In the genomic region with DNA sequence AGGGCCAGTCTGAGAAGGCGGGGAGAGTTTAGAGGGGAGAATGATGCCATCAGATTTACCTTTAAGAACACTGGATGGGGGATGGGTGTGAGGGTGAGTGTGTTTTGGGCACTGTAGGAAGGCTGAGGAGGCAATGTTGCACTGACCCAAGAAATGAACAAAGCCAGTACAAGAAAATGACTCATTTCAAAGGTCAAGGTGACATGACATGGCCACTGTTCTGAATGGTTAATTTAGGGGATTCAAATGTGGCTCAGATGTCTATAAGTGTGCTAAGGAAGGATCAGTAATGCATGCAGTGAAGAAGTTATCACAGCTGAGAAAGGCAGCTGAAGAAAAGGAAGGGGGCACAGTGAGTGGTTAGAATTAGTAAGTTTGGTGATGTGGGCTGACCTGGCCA, we compare ENCODE assay signal across 23 cellular contexts.
DNase-seq lines count a peak whose midpoint lies in the region; ATAC-seq, FAIRE-seq and TF ChIP-seq lines count a peak whose summit lies in the region.
"Had no signal": no experiment of that assay in that cellular context is flagged by ENCODE, and none has a peak within 500 bp of the region (broad histone marks: within the 10 kb centered on the region; RNA-seq: fewer than 3 reads in every experiment).

No MANE protein-coding gene starts in this region.

- no peak overlapping the region; the same call in 1 of the 2 replicates for H2AFZ ChIP-seq in K562 (ENCODE audit: low read depth, low read length)
- H2AFZ ChIP-seq: GM23248 had no signal

- H3K4me3 Mint-ChIP-seq in memory B cell, result no peak overlapping the region
- H3K4me3 Mint-ChIP-seq in stimulated activated naive B cell treated with anti-CD40 and anti-IgM and Interleukin-4, amounts not matched to agents 10 μg/mL and 1 μg/mL and 100 μg/mL, for 72 hours, result no peak overlapping the region
- no peak overlapping the region for H3K4me3 Mint-ChIP-seq in activated CD4-positive, alpha-beta memory T cell treated with anti-CD3 and anti-CD28 coated beads, Interleukin-2, amount 10 ng/mL, durations not matched to agents 7 days and 5 days
- H3K4me3 Mint-ChIP-seq: CD4-positive, alpha-beta memory T cell had no signal

- no peak for TF ChIP-seq POLR2A in K562 (conservative IDR thresholded peaks at IDR 0.05)

- POLR2A ChIA-PET in K562 (lab: Yijun Ruan, JAX), result no interaction called here
- POLR2A ChIA-PET in activated CD4-positive, alpha-beta memory T cell treated with anti-CD3 and anti-CD28 coated beads, Interleukin-2, amount 10 ng/mL, durations not matched to agents 7 days and 5 days (lab: Charles Lee), result no interaction called here

- H3K4me1 ChIP-seq in K562 (replicated peaks in 1 of 2; ENCODE audit: control insufficient read depth in 2 of 2, insufficient read depth in 2 of 2, low read length in 2 of 2), result no peaks in the 10 kb centered on the region
- H3K4me1 ChIP-seq: A549 had no signal

- H4K20me1 ChIP-seq in K562 (replicated peaks; ENCODE audit: control insufficient read depth, insufficient read depth, low read length), result no peaks in the 10 kb centered on the region

- H3K9me3 ChIP-seq in K562 (replicated peaks; ENCODE audit: control insufficient read depth, insufficient read depth, low read depth, low read length), result no peaks in the 10 kb centered on the region
- H3K9me3 ChIP-seq: A549 had no signal

- H3K4me3 ChIP-seq in K562, result no peak overlapping the region
- H3K4me3 ChIP-seq: A549, GM23248 had no signal

- peaks cover 4% of the 10 kb centered on the region for H3K4me1 Mint-ChIP-seq in memory B cell
- peaks cover 7 to 10% of the 10 kb centered on the region in 2 donors for H3K4me1 Mint-ChIP-seq in stimulated activated naive B cell treated with anti-CD40 and anti-IgM and Interleukin-4, amounts not matched to agents 10 μg/mL and 1 μg/mL and 100 μg/mL, for 72 hours
- H3K4me1 Mint-ChIP-seq in activated CD4-positive, alpha-beta memory T cell treated with anti-CD3 and anti-CD28 coated beads, Interleukin-2, amount 10 ng/mL, durations not matched to agents 7 days and 5 days, result no peaks in the 10 kb centered on the region
- H3K4me1 Mint-ChIP-seq: CD4-positive, alpha-beta memory T cell had no signal

- peak; percentile 29 for FAIRE-seq in K562 (lab: Jason Lieb, UNC)
- FAIRE-seq: A549, GM12891, GM18507, H1 had no signal

- no peaks in the 10 kb centered on the region for H3K36me3 Mint-ChIP-seq in memory B cell
- no peaks in the 10 kb centered on the region for H3K36me3 Mint-ChIP-seq in stimulated activated naive B cell treated with anti-CD40 and anti-IgM and Interleukin-4, amounts not matched to agents 10 μg/mL and 1 μg/mL and 100 μg/mL, for 72 hours
- H3K36me3 Mint-ChIP-seq in activated CD4-positive, alpha-beta memory T cell treated with anti-CD3 and anti-CD28 coated beads, Interleukin-2, amount 10 ng/mL, durations not matched to agents 7 days and 5 days (ENCODE audit: low read depth), result no peaks in the 10 kb centered on the region
- H3K36me3 Mint-ChIP-seq: CD4-positive, alpha-beta memory T cell had no signal

- no peaks in the 10 kb centered on the region for H3K36me3 ChIP-seq in K562 (ENCODE audit: control insufficient read depth, insufficient read depth, low read length)

- no peak for ATAC-seq in K562
- ATAC-seq in memory B cell (ENCODE audit: low read depth), result no peak
- ATAC-seq in stimulated activated naive B cell treated with anti-CD40 and anti-IgM and Interleukin-4, amounts not matched to agents 10 μg/mL and 1 μg/mL and 100 μg/mL, for 72 hours (replicated peaks), result peak; percentile 93 to 96
- ATAC-seq: A549 had no signal

- no peak overlapping the region for H3K9ac ChIP-seq in K562 (ENCODE audit: insufficient read depth in 1 of 2, low read depth in 2 of 2, low read length in 2 of 2)
- H3K9ac ChIP-seq: GM23248 had no signal

- H3K27me3 Mint-ChIP-seq in memory B cell, result peaks cover 5% of the 10 kb centered on the region
- H3K27me3 Mint-ChIP-seq in stimulated activated naive B cell treated with anti-CD40 and anti-IgM and Interleukin-4, amounts not matched to agents 10 μg/mL and 1 μg/mL and 100 μg/mL, for 72 hours, result peaks cover 11% of the 10 kb centered on the region in 2 donors
- no peaks in the 10 kb centered on the region for H3K27me3 Mint-ChIP-seq in activated CD4-positive, alpha-beta memory T cell treated with anti-CD3 and anti-CD28 coated beads, Interleukin-2, amount 10 ng/mL, durations not matched to agents 7 days and 5 days

- WGBS in K562 (ENCODE audit: insufficient coverage, low coverage, missing lambda C conversion rate), result 17% methylated on average over 1 of the region's 1 CpG

- H3K27ac ChIP-seq in K562 (ENCODE audit: extremely low read depth, low read depth, low read length), result no peak overlapping the region
- H3K27ac ChIP-seq: A549, GM23248 had no signal

- H3K9me3 Mint-ChIP-seq in memory B cell, result no peaks in the 10 kb centered on the region
- no peaks in the 10 kb centered on the region for H3K9me3 Mint-ChIP-seq in stimulated activated naive B cell treated with anti-CD40 and anti-IgM and Interleukin-4, amounts not matched to agents 10 μg/mL and 1 μg/mL and 100 μg/mL, for 72 hours
- peaks cover 21% of the 10 kb centered on the region for H3K9me3 Mint-ChIP-seq in activated CD4-positive, alpha-beta memory T cell treated with anti-CD3 and anti-CD28 coated beads, Interleukin-2, amount 10 ng/mL, durations not matched to agents 7 days and 5 days

- peak; percentile 13 for DNase-seq in M059J (ENCODE audit: low read depth)
- no peak for DNase-seq in K562 (ENCODE audit: extremely low read depth in 1 of 4, low spot score in 3 of 4)
- DNase-seq in memory B cell (ENCODE audit: low spot score in 2 of 2), result no peak
- peak; percentile 44 for DNase-seq in stimulated activated naive B cell treated with anti-CD40 and anti-IgM and Interleukin-4, amounts not matched to agents 10 μg/mL and 1 μg/mL and 100 μg/mL, for 72 hours
- DNase-seq in activated CD4-positive, alpha-beta memory T cell treated with anti-CD3 and anti-CD28 coated beads, Interleukin-2, amount 10 ng/mL, durations not matched to agents 7 days and 5 days, result no peak
- no peak for DNase-seq in cerebellar cortex (ENCODE audit: low spot score)
- no peak for DNase-seq in AML-193 (lab: John Stamatoyannopoulos, UW)
- DNase-seq: 8988T; ACHN; C1 segment of cervical spinal cord; Calu3; CD4-positive, alpha-beta memory T cell; COR-L47; DMS53; DMS79 treated with DMSO at 0.1 percent for 48 hours; GF-D8; GM23248; H7; HCEC 1CT had no signal

- H3K27ac Mint-ChIP-seq in memory B cell, result peak overlapping the region; percentile 10
- H3K27ac Mint-ChIP-seq in stimulated activated naive B cell treated with anti-CD40 and anti-IgM and Interleukin-4, amounts not matched to agents 10 μg/mL and 1 μg/mL and 100 μg/mL, for 72 hours, result no peak overlapping the region
- H3K27ac Mint-ChIP-seq in activated CD4-positive, alpha-beta memory T cell treated with anti-CD3 and anti-CD28 coated beads, Interleukin-2, amount 10 ng/mL, durations not matched to agents 7 days and 5 days, result no peak overlapping the region

- TF ChIP-seq RAD21 in K562 (CRISPR knock-in tag; conservative IDR thresholded peaks at IDR 0.05 in 1 of 2, IDR thresholded peaks at IDR 0.05 in 1 of 2), result no peak

- no peaks in the 10 kb centered on the region for H3K79me2 ChIP-seq in K562 (ENCODE audit: control insufficient read depth, insufficient read depth, low read length)

- no peak overlapping the region for H3K4me2 ChIP-seq in K562 (ENCODE audit: insufficient read depth, low read length)
- H3K4me2 ChIP-seq: A549 had no signal

- intact Hi-C loops in K562 (cut with micrococcal nuclease), result no loop called here

- TF ChIP-seq CTCF in K562 (IDR thresholded peaks at IDR 0.05 in 2 of 3, conservative IDR thresholded peaks at IDR 0.05 in 1 of 3; ENCODE audit: insufficient read depth in 2 of 3, low read depth in 1 of 3, low read length in 3 of 3), result no peak

- H3K9me1 ChIP-seq in K562 (ENCODE audit: control insufficient read depth, insufficient read depth, low read length), result no peaks in the 10 kb centered on the region

- BruUV-seq in K562 (replicated peaks; lab: Mats Ljungman, UMichigan), result no TSS peak

- CTCF ChIA-PET in K562 (lab: Yijun Ruan, JAX; ENCODE audit: low intra/inter-chr PET ratio), result no interaction called here
- CTCF ChIA-PET in activated CD4-positive, alpha-beta memory T cell treated with anti-CD3 and anti-CD28 coated beads, Interleukin-2, amount 10 ng/mL, durations not matched to agents 7 days and 5 days (lab: Charles Lee), result no interaction called here

- no peaks in the 10 kb centered on the region for H3K27me3 ChIP-seq in K562 (ENCODE audit: control insufficient read depth in 2 of 2, insufficient read depth in 2 of 2, low read length in 2 of 2)

- TF ChIP-seq EP300 in K562 (IDR thresholded peaks at IDR 0.05; ENCODE audit: low read length), result no peak

- in situ Hi-C loops in K562 (cut with MboI), result no loop called here

TF ChIP-seq in K562, 482 proteins besides CTCF, POLR2A, EP300 and RAD21 (continues in another document):
- TF ChIP-seq PURB (CRISPR knock-in tag; IDR thresholded peaks at IDR 0.05; ENCODE audit: low read depth), result no peak
- TF ChIP-seq, protein P1, sequence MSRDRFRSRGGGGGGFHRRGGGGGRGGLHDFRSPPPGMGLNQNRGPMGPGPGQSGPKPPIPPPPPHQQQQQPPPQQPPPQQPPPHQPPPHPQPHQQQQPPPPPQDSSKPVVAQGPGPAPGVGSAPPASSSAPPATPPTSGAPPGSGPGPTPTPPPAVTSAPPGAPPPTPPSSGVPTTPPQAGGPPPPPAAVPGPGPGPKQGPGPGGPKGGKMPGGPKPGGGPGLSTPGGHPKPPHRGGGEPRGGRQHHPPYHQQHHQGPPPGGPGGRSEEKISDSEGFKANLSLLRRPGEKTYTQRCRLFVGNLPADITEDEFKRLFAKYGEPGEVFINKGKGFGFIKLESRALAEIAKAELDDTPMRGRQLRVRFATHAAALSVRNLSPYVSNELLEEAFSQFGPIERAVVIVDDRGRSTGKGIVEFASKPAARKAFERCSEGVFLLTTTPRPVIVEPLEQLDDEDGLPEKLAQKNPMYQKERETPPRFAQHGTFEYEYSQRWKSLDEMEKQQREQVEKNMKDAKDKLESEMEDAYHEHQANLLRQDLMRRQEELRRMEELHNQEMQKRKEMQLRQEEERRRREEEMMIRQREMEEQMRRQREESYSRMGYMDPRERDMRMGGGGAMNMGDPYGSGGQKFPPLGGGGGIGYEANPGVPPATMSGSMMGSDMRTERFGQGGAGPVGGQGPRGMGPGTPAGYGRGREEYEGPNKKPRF (IDR thresholded peaks at IDR 0.05; ENCODE audit: low read depth, low read length), result no peak
- no peak for TF ChIP-seq PCBP2 (IDR thresholded peaks at IDR 0.05; ENCODE audit: low read depth, low read length, poor library complexity, severe bottlenecking)

Comparison
In these comparisons a context has a peak if more than half of its experiments do, and no peak if none do; other contexts are left out.
1. DNase-seq: peak in M059J (single experiment) and stimulated activated naive B cell treated with anti-CD40 and anti-IgM and Interleukin-4, amounts not matched to agents 10 μg/mL and 1 μg/mL and 100 μg/mL, for 72 hours (single experiment); none in K562 (0 of 4), memory B cell (0 of 2), activated CD4-positive, alpha-beta memory T cell treated with anti-CD3 and anti-CD28 coated beads, Interleukin-2, amount 10 ng/mL, durations not matched to agents 7 days and 5 days (single experiment), cerebellar cortex (single experiment) and AML-193 (0 of 2).
2. ATAC-seq: peak in stimulated activated naive B cell treated with anti-CD40 and anti-IgM and Interleukin-4, amounts not matched to agents 10 μg/mL and 1 μg/mL and 100 μg/mL, for 72 hours (2 of 2); none in K562 (single experiment) and memory B cell (single experiment).